Comparison of ENCODE assay signal across 13 cellular contexts in the genomic region with DNA sequence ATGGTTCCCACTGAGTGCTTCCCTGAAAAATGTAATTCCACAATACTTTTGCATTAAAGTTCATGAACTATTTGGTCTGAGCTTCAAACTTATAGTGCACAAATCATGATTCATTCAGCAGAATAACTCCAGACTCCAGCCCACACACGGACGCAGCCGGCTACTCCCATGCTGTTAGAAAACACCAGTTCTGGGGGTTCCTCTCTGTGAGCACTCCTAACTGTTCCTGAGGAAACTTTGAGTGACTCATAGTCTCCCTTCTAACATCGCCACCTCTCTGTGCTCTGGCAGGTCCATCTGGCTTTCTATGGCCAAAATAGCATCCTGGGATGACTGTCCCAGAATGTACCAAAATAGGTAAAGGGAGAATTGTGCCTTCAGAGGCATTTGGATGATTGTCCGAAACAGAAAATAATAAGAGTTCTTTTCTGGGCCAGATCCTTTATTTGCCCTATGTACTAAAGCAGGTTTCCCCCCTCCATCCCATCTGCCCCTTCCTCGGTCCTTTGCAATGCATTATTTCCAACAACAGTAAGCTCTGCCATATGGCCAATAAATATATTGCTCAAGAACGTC. TPM values are rescaled to one million over a fixed set of nuclear protein-coding genes. Genes with fewer than 3 reads are reported as not detected.
DNase-seq lines count a peak whose midpoint lies in the region; ATAC-seq and TF ChIP-seq lines count a peak whose summit lies in the region.
"Had no signal": no experiment of that assay in that cellular context is flagged by ENCODE, and none has a peak within 500 bp of the region (broad histone marks: within the 10 kb centered on the region; RNA-seq: fewer than 3 reads in every experiment).

No MANE protein-coding gene starts in this region.

- no peaks in the 10 kb centered on the region for H3K27me3 ChIP-seq in osteoblast (ENCODE audit: insufficient read depth, low read length)
- H3K27me3 ChIP-seq: BLaER1 treated with 17β-estradiol and CSF1 and Interleukin-3, amounts not matched to agents 10 nM and 100 nM; pancreas had no signal

- no peak for TF ChIP-seq CTCF in osteoblast (IDR thresholded peaks at IDR 0.05; ENCODE audit: extremely low read depth, low read depth, low read length)

- peak overlapping the region; percentile 14 for H3K27ac Mint-ChIP-seq in dendritic cell treated with granulocyte-macrophage colony-stimulating factor and Interleukin-4, amounts not matched to agents 40 ng/mL and 50 ng/mL, for 4 days
- no peak overlapping the region for H3K27ac Mint-ChIP-seq in activated T-helper 2 cell treated with anti-CD3 and anti-CD28 coated beads, Interferon-gamma antibody, Interleukin-2, Interleukin-4, amounts not matched to agents 10 μg/mL and 5 μg/mL and 100 μg/mL, durations not matched to agents 14 hours and 24 hours and 36 hours

- peaks cover 33% of the 10 kb centered on the region for H3K4me1 Mint-ChIP-seq in dendritic cell treated with granulocyte-macrophage colony-stimulating factor and Interleukin-4, amounts not matched to agents 40 ng/mL and 50 ng/mL, for 4 days (ENCODE audit: low read depth)
- H3K4me1 Mint-ChIP-seq in activated T-helper 2 cell treated with anti-CD3 and anti-CD28 coated beads, Interferon-gamma antibody, Interleukin-2, Interleukin-4, amounts not matched to agents 10 μg/mL and 5 μg/mL and 100 μg/mL, durations not matched to agents 14 hours and 24 hours and 36 hours (ENCODE audit: low read depth): peaks cover 42% of the 10 kb centered on the region

- no peaks in the 10 kb centered on the region for H3K9me3 Mint-ChIP-seq in dendritic cell treated with granulocyte-macrophage colony-stimulating factor and Interleukin-4, amounts not matched to agents 40 ng/mL and 50 ng/mL, for 4 days
- H3K9me3 Mint-ChIP-seq in activated T-helper 2 cell treated with anti-CD3 and anti-CD28 coated beads, Interferon-gamma antibody, Interleukin-2, Interleukin-4, amounts not matched to agents 10 μg/mL and 5 μg/mL and 100 μg/mL, durations not matched to agents 14 hours and 24 hours and 36 hours: no peaks in the 10 kb centered on the region

- peak; percentile 14 for DNase-seq in NCI-H82 (lab: John Stamatoyannopoulos, UW)
- DNase-seq in NCI-H82 treated with DMSO at 0.1 percent for 48 hours (lab: John Stamatoyannopoulos, UW; ENCODE audit: unreplicated experiment): no peak
- peak; percentile 84 for DNase-seq in NCI-H1694 (lab: John Stamatoyannopoulos, UW)
- DNase-seq in osteoblast (ENCODE audit: insufficient read length, low spot score, missing footprints): peak; percentile 44
- DNase-seq in activated T-helper 2 cell treated with anti-CD3 and anti-CD28 coated beads, Interferon-gamma antibody, Interleukin-2, Interleukin-4, amounts not matched to agents 10 μg/mL and 5 μg/mL and 100 μg/mL, durations not matched to agents 14 hours and 24 hours and 36 hours (ENCODE audit: low spot score): no peak
- no peak for DNase-seq in NCI-H2107 treated with DMSO at 0.1 percent for 48 hours (lab: John Stamatoyannopoulos, UW; ENCODE audit: unreplicated experiment)
- DNase-seq: effector CD4-positive, alpha-beta T cell; tibial artery had no signal

- no peak overlapping the region for H3K4me3 Mint-ChIP-seq in dendritic cell treated with granulocyte-macrophage colony-stimulating factor and Interleukin-4, amounts not matched to agents 40 ng/mL and 50 ng/mL, for 4 days
- no peak overlapping the region for H3K4me3 Mint-ChIP-seq in activated T-helper 2 cell treated with anti-CD3 and anti-CD28 coated beads, Interferon-gamma antibody, Interleukin-2, Interleukin-4, amounts not matched to agents 10 μg/mL and 5 μg/mL and 100 μg/mL, durations not matched to agents 14 hours and 24 hours and 36 hours (ENCODE audit: low read depth)

- H3K4me1 ChIP-seq in osteoblast (ENCODE audit: insufficient read depth, low read length): peaks cover 4% of the 10 kb centered on the region
- H3K4me1 ChIP-seq: pancreas, tibial artery had no signal

- H3K36me3 Mint-ChIP-seq in dendritic cell treated with granulocyte-macrophage colony-stimulating factor and Interleukin-4, amounts not matched to agents 40 ng/mL and 50 ng/mL, for 4 days (ENCODE audit: low read depth): no peaks in the 10 kb centered on the region
- no peaks in the 10 kb centered on the region for H3K36me3 Mint-ChIP-seq in activated T-helper 2 cell treated with anti-CD3 and anti-CD28 coated beads, Interferon-gamma antibody, Interleukin-2, Interleukin-4, amounts not matched to agents 10 μg/mL and 5 μg/mL and 100 μg/mL, durations not matched to agents 14 hours and 24 hours and 36 hours (ENCODE audit: low read depth)

- H3K4me3 ChIP-seq in osteoblast (ENCODE audit: insufficient read depth, low read length): no peak overlapping the region
- H3K4me3 ChIP-seq: BLaER1 treated with 17β-estradiol and CSF1 and Interleukin-3, amounts not matched to agents 10 nM and 100 nM; pancreas; tibial artery had no signal

- ATAC-seq in HG02759 (IDR thresholded peaks at IDR 0.05; ENCODE audit: unreplicated experiment): no peak

- no peaks in the 10 kb centered on the region for H3K36me3 ChIP-seq in osteoblast (ENCODE audit: insufficient read depth, low read length)
- H3K36me3 ChIP-seq: BLaER1 treated with 17β-estradiol and CSF1 and Interleukin-3, amounts not matched to agents 10 nM and 100 nM; pancreas; tibial artery had no signal

- no peak overlapping the region for H3K27ac ChIP-seq in osteoblast (ENCODE audit: low read depth, low read length)
- H3K27ac ChIP-seq: 22Rv1, pancreas, tibial artery had no signal

- intact Hi-C loops in dendritic cell treated with granulocyte-macrophage colony-stimulating factor and Interleukin-4, amounts not matched to agents 40 ng/mL and 50 ng/mL, for 4 days (cut with micrococcal nuclease): loop anchor here (5.0 kb wide), 3 partner anchors 41 to 101 kb away; no protein-coding TSS in a partner anchor
- intact Hi-C loops in activated T-helper 2 cell treated with anti-CD3 and anti-CD28 coated beads, Interferon-gamma antibody, Interleukin-2, Interleukin-4, amounts not matched to agents 10 μg/mL and 5 μg/mL and 100 μg/mL, durations not matched to agents 14 hours and 24 hours and 36 hours (cut with micrococcal nuclease): loop anchor here (5.0 kb wide), 2 partner anchors 56 to 101 kb away; no protein-coding TSS in a partner anchor

- no peaks in the 10 kb centered on the region for H4K20me1 ChIP-seq in osteoblast (ENCODE audit: insufficient read depth, low read length)
- H4K20me1 ChIP-seq: BLaER1 treated with 17β-estradiol and CSF1 and Interleukin-3, amounts not matched to agents 10 nM and 100 nM had no signal

- no peaks in the 10 kb centered on the region for H3K27me3 Mint-ChIP-seq in dendritic cell treated with granulocyte-macrophage colony-stimulating factor and Interleukin-4, amounts not matched to agents 40 ng/mL and 50 ng/mL, for 4 days
- peaks cover 26% of the 10 kb centered on the region for H3K27me3 Mint-ChIP-seq in activated T-helper 2 cell treated with anti-CD3 and anti-CD28 coated beads, Interferon-gamma antibody, Interleukin-2, Interleukin-4, amounts not matched to agents 10 μg/mL and 5 μg/mL and 100 μg/mL, durations not matched to agents 14 hours and 24 hours and 36 hours (ENCODE audit: low read depth)

- H3K4me2 ChIP-seq in osteoblast (ENCODE audit: insufficient read depth, low read length): no peak overlapping the region

- no peaks in the 10 kb centered on the region for H3K9me3 ChIP-seq in osteoblast (ENCODE audit: low read depth, low read length)
- H3K9me3 ChIP-seq: BLaER1 treated with 17β-estradiol and CSF1 and Interleukin-3, amounts not matched to agents 10 nM and 100 nM; pancreas; tibial artery had no signal

- no peaks in the 10 kb centered on the region for H3K79me2 ChIP-seq in osteoblast (ENCODE audit: insufficient read depth, low read length)

- H2AFZ ChIP-seq in osteoblast (ENCODE audit: low read length): no peak overlapping the region

RNA-seq across cellular contexts. Expression of a gene that starts 32.3 kb away (rescaled TPM):
- not detected in 2 replicates for total RNA-seq in osteoblast
- total RNA-seq in activated T-helper 2 cell treated with anti-CD3 and anti-CD28 coated beads, Interferon-gamma antibody, Interleukin-2, Interleukin-4, amounts not matched to agents 10 μg/mL and 5 μg/mL and 100 μg/mL, durations not matched to agents 14 hours and 24 hours and 36 hours: 0.55 and 0.57 TPM in 2 replicates

Comparison
In these comparisons a context has a peak if more than half of its experiments do, and no peak if none do; other contexts are left out.
1. DNase-seq: peak in NCI-H82 (single experiment), NCI-H1694 (single experiment) and osteoblast (single experiment); none in NCI-H82 treated with DMSO at 0.1 percent for 48 hours (single experiment), activated T-helper 2 cell treated with anti-CD3 and anti-CD28 coated beads, Interferon-gamma antibody, Interleukin-2, Interleukin-4, amounts not matched to agents 10 μg/mL and 5 μg/mL and 100 μg/mL, durations not matched to agents 14 hours and 24 hours and 36 hours (single experiment) and NCI-H2107 treated with DMSO at 0.1 percent for 48 hours (single experiment).